1 cellular context compared by ENCODE assay signal in the genomic region with DNA sequence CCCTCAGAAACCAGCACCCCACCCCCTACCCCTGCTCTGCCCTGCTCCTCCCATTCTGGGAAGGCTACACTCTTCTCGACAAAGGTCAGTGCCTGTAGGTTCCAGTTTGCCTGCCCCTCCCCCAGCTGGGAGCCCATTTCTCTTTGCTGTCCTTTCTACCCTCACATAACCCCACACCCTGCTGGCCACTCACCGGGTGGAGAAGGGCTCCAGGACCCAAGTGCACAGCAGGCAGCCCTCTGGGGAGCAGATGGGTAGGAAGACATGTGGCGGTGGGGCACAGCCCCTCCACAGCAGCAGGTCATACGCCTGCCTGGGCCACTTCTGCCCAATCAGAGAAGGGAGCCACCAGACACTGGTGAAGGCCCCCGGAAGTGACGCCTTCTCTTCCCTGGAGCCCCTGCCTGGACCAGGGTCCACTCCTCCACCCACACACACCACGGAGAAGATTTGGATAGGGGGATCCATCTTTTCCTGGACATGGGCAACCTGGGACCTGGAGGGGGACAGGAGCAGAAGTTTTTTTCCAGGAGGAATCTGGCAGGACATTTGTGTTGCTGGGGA.
TF ChIP-seq lines count a peak whose summit lies in the region.

A gene (minus strand): TSS at position 326 of the 564 bp plus-strand sequence. CDS start 1,948 bp downstream, outside the sequence.

TF ChIP-seq in HepG2, 621 proteins besides CTCF, POLR2A, EP300 and RAD21 (continued from another document and continues in another):
- TF ChIP-seq ZNF431 (CRISPR knock-in tag; IDR thresholded peaks at IDR 0.05; ENCODE audit: borderline replicate concordance, low read depth), result no peak
- TF ChIP-seq KLF13 (CRISPR knock-in tag; IDR thresholded peaks at IDR 0.05), result no peak
- no peak for TF ChIP-seq KLF6 (CRISPR knock-in tag; IDR thresholded peaks at IDR 0.05)
- TF ChIP-seq, protein P1, sequence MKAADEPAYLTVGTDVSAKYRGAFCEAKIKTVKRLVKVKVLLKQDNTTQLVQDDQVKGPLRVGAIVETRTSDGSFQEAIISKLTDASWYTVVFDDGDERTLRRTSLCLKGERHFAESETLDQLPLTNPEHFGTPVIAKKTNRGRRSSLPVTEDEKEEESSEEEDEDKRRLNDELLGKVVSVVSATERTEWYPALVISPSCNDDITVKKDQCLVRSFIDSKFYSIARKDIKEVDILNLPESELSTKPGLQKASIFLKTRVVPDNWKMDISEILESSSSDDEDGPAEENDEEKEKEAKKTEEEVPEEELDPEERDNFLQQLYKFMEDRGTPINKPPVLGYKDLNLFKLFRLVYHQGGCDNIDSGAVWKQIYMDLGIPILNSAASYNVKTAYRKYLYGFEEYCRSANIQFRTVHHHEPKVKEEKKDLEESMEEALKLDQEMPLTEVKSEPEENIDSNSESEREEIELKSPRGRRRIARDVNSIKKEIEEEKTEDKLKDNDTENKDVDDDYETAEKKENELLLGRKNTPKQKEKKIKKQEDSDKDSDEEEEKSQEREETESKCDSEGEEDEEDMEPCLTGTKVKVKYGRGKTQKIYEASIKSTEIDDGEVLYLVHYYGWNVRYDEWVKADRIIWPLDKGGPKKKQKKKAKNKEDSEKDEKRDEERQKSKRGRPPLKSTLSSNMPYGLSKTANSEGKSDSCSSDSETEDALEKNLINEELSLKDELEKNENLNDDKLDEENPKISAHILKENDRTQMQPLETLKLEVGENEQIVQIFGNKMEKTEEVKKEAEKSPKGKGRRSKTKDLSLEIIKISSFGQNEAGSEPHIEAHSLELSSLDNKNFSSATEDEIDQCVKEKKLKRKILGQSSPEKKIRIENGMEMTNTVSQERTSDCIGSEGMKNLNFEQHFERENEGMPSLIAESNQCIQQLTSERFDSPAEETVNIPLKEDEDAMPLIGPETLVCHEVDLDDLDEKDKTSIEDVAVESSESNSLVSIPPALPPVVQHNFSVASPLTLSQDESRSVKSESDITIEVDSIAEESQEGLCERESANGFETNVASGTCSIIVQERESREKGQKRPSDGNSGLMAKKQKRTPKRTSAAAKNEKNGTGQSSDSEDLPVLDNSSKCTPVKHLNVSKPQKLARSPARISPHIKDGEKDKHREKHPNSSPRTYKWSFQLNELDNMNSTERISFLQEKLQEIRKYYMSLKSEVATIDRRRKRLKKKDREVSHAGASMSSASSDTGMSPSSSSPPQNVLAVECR (CRISPR knock-in tag; IDR thresholded peaks at IDR 0.05; ENCODE audit: borderline replicate concordance), result peak; percentile 89
- no peak for TF ChIP-seq NFIC (IDR thresholded peaks at IDR 0.05; ENCODE audit: low read length)
- TF ChIP-seq, protein P2, sequence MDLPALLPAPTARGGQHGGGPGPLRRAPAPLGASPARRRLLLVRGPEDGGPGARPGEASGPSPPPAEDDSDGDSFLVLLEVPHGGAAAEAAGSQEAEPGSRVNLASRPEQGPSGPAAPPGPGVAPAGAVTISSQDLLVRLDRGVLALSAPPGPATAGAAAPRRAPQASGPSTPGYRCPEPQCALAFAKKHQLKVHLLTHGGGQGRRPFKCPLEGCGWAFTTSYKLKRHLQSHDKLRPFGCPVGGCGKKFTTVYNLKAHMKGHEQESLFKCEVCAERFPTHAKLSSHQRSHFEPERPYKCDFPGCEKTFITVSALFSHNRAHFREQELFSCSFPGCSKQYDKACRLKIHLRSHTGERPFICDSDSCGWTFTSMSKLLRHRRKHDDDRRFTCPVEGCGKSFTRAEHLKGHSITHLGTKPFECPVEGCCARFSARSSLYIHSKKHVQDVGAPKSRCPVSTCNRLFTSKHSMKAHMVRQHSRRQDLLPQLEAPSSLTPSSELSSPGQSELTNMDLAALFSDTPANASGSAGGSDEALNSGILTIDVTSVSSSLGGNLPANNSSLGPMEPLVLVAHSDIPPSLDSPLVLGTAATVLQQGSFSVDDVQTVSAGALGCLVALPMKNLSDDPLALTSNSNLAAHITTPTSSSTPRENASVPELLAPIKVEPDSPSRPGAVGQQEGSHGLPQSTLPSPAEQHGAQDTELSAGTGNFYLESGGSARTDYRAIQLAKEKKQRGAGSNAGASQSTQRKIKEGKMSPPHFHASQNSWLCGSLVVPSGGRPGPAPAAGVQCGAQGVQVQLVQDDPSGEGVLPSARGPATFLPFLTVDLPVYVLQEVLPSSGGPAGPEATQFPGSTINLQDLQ (CRISPR knock-in tag; IDR thresholded peaks at IDR 0.05), result peak; percentile 69; the same call in 1 of the 2 replicates
- TF ChIP-seq ZFP41 (CRISPR knock-in tag; IDR thresholded peaks at IDR 0.05; ENCODE audit: borderline replicate concordance), result no peak
- no peak for TF ChIP-seq FOXM1 (CRISPR knock-in tag; IDR thresholded peaks at IDR 0.05)
- TF ChIP-seq, protein P3, sequence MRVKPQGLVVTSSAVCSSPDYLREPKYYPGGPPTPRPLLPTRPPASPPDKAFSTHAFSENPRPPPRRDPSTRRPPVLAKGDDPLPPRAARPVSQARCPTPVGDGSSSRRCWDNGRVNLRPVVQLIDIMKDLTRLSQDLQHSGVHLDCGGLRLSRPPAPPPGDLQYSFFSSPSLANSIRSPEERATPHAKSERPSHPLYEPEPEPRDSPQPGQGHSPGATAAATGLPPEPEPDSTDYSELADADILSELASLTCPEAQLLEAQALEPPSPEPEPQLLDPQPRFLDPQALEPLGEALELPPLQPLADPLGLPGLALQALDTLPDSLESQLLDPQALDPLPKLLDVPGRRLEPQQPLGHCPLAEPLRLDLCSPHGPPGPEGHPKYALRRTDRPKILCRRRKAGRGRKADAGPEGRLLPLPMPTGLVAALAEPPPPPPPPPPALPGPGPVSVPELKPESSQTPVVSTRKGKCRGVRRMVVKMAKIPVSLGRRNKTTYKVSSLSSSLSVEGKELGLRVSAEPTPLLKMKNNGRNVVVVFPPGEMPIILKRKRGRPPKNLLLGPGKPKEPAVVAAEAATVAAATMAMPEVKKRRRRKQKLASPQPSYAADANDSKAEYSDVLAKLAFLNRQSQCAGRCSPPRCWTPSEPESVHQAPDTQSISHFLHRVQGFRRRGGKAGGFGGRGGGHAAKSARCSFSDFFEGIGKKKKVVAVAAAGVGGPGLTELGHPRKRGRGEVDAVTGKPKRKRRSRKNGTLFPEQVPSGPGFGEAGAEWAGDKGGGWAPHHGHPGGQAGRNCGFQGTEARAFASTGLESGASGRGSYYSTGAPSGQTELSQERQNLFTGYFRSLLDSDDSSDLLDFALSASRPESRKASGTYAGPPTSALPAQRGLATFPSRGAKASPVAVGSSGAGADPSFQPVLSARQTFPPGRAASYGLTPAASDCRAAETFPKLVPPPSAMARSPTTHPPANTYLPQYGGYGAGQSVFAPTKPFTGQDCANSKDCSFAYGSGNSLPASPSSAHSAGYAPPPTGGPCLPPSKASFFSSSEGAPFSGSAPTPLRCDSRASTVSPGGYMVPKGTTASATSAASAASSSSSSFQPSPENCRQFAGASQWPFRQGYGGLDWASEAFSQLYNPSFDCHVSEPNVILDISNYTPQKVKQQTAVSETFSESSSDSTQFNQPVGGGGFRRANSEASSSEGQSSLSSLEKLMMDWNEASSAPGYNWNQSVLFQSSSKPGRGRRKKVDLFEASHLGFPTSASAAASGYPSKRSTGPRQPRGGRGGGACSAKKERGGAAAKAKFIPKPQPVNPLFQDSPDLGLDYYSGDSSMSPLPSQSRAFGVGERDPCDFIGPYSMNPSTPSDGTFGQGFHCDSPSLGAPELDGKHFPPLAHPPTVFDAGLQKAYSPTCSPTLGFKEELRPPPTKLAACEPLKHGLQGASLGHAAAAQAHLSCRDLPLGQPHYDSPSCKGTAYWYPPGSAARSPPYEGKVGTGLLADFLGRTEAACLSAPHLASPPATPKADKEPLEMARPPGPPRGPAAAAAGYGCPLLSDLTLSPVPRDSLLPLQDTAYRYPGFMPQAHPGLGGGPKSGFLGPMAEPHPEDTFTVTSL (CRISPR knock-in tag; IDR thresholded peaks at IDR 0.05; ENCODE audit: borderline replicate concordance), result no peak
- 0 out of 2 replicates have a peak, but pooled peaks have one; percentile 36 for TF ChIP-seq ZNF598 (CRISPR knock-in tag; IDR thresholded peaks at IDR 0.05; ENCODE audit: borderline replicate concordance)
- TF ChIP-seq ZNF251 (CRISPR knock-in tag; IDR thresholded peaks at IDR 0.05), result no peak
- no peak for TF ChIP-seq ZNF75D (CRISPR knock-in tag; IDR thresholded peaks at IDR 0.05; ENCODE audit: borderline replicate concordance)
- no peak for TF ChIP-seq PAF1 (CRISPR knock-in tag; IDR thresholded peaks at IDR 0.05)
- TF ChIP-seq NFKB2 (CRISPR knock-in tag; IDR thresholded peaks at IDR 0.05; ENCODE audit: borderline replicate concordance), result peak; percentile 68; the same call in 1 of the 2 replicates
- no peak for TF ChIP-seq ZNF225 (CRISPR knock-in tag; IDR thresholded peaks at IDR 0.05)
- no peak for TF ChIP-seq CENPX (CRISPR knock-in tag; IDR thresholded peaks at IDR 0.05)
- no peak for TF ChIP-seq HNF4G (IDR thresholded peaks at IDR 0.05; ENCODE audit: borderline replicate concordance, low read depth, low read length)
- TF ChIP-seq HNF4G (CRISPR knock-in tag; IDR thresholded peaks at IDR 0.05; ENCODE audit: borderline replicate concordance, low read depth), result peak; percentile 42; the same call in 1 of the 2 replicates
- TF ChIP-seq, protein P4, sequence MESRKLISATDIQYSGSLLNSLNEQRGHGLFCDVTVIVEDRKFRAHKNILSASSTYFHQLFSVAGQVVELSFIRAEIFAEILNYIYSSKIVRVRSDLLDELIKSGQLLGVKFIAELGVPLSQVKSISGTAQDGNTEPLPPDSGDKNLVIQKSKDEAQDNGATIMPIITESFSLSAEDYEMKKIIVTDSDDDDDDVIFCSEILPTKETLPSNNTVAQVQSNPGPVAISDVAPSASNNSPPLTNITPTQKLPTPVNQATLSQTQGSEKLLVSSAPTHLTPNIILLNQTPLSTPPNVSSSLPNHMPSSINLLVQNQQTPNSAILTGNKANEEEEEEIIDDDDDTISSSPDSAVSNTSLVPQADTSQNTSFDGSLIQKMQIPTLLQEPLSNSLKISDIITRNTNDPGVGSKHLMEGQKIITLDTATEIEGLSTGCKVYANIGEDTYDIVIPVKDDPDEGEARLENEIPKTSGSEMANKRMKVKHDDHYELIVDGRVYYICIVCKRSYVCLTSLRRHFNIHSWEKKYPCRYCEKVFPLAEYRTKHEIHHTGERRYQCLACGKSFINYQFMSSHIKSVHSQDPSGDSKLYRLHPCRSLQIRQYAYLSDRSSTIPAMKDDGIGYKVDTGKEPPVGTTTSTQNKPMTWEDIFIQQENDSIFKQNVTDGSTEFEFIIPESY (CRISPR knock-in tag; IDR thresholded peaks at IDR 0.05), result no peak
- TF ChIP-seq, protein P5, sequence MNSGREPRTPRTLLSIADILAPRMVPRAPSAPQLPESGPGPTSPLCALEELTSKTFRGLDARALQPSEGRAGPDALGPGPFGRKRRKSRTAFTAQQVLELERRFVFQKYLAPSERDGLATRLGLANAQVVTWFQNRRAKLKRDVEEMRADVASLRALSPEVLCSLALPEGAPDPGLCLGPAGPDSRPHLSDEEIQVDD (CRISPR knock-in tag; IDR thresholded peaks at IDR 0.05; ENCODE audit: borderline replicate concordance), result no peak
- no peak for TF ChIP-seq ZNF33A (CRISPR knock-in tag; IDR thresholded peaks at IDR 0.05; ENCODE audit: borderline replicate concordance)
- TF ChIP-seq PTBP1 (IDR thresholded peaks at IDR 0.05; ENCODE audit: low read depth, low read length, poor library complexity, severe bottlenecking), result no peak
- no peak for TF ChIP-seq EED (CRISPR knock-in tag; IDR thresholded peaks at IDR 0.05)
- TF ChIP-seq PLRG1 (conservative IDR thresholded peaks at IDR 0.05), result no peak
- TF ChIP-seq CHD2 (IDR thresholded peaks at IDR 0.05; ENCODE audit: low read depth, low read length), result no peak; the same call in 1 of the 2 replicates
- peak; percentile 78 for TF ChIP-seq HOXA3 (CRISPR knock-in tag; IDR thresholded peaks at IDR 0.05)
- no peak for TF ChIP-seq FOXP1 (IDR thresholded peaks at IDR 0.05)
- no peak for TF ChIP-seq FOXP1 (CRISPR knock-in tag; IDR thresholded peaks at IDR 0.05)
- no peak for TF ChIP-seq ZNF160 (CRISPR knock-in tag; IDR thresholded peaks at IDR 0.05)
- peak; percentile 29; the same call in 1 of the 2 replicates for TF ChIP-seq GFI1 (CRISPR knock-in tag; IDR thresholded peaks at IDR 0.05; ENCODE audit: borderline replicate concordance)
- TF ChIP-seq, protein P6, sequence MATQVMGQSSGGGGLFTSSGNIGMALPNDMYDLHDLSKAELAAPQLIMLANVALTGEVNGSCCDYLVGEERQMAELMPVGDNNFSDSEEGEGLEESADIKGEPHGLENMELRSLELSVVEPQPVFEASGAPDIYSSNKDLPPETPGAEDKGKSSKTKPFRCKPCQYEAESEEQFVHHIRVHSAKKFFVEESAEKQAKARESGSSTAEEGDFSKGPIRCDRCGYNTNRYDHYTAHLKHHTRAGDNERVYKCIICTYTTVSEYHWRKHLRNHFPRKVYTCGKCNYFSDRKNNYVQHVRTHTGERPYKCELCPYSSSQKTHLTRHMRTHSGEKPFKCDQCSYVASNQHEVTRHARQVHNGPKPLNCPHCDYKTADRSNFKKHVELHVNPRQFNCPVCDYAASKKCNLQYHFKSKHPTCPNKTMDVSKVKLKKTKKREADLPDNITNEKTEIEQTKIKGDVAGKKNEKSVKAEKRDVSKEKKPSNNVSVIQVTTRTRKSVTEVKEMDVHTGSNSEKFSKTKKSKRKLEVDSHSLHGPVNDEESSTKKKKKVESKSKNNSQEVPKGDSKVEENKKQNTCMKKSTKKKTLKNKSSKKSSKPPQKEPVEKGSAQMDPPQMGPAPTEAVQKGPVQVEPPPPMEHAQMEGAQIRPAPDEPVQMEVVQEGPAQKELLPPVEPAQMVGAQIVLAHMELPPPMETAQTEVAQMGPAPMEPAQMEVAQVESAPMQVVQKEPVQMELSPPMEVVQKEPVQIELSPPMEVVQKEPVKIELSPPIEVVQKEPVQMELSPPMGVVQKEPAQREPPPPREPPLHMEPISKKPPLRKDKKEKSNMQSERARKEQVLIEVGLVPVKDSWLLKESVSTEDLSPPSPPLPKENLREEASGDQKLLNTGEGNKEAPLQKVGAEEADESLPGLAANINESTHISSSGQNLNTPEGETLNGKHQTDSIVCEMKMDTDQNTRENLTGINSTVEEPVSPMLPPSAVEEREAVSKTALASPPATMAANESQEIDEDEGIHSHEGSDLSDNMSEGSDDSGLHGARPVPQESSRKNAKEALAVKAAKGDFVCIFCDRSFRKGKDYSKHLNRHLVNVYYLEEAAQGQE (IDR thresholded peaks at IDR 0.05; ENCODE audit: borderline replicate concordance in 1 of 2, low read depth in 1 of 2, low read length in 2 of 2), result 0 out of 4 replicates have a peak, but pooled peaks of 1 of the 2 experiments have one; percentile 28
- no peak for TF ChIP-seq ZNF563 (CRISPR knock-in tag; IDR thresholded peaks at IDR 0.05)
- TF ChIP-seq, protein P7, sequence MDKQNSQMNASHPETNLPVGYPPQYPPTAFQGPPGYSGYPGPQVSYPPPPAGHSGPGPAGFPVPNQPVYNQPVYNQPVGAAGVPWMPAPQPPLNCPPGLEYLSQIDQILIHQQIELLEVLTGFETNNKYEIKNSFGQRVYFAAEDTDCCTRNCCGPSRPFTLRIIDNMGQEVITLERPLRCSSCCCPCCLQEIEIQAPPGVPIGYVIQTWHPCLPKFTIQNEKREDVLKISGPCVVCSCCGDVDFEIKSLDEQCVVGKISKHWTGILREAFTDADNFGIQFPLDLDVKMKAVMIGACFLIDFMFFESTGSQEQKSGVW (CRISPR knock-in tag; IDR thresholded peaks at IDR 0.05; ENCODE audit: borderline replicate concordance), result no peak
- TF ChIP-seq, protein P8, sequence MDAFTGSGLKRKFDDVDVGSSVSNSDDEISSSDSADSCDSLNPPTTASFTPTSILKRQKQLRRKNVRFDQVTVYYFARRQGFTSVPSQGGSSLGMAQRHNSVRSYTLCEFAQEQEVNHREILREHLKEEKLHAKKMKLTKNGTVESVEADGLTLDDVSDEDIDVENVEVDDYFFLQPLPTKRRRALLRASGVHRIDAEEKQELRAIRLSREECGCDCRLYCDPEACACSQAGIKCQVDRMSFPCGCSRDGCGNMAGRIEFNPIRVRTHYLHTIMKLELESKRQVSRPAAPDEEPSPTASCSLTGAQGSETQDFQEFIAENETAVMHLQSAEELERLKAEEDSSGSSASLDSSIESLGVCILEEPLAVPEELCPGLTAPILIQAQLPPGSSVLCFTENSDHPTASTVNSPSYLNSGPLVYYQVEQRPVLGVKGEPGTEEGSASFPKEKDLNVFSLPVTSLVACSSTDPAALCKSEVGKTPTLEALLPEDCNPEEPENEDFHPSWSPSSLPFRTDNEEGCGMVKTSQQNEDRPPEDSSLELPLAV (CRISPR knock-in tag; conservative IDR thresholded peaks at IDR 0.05; ENCODE audit: low read depth), result no peak
- TF ChIP-seq ZBTB38 (CRISPR knock-in tag; IDR thresholded peaks at IDR 0.05), result no peak
